In the genomic region with DNA sequence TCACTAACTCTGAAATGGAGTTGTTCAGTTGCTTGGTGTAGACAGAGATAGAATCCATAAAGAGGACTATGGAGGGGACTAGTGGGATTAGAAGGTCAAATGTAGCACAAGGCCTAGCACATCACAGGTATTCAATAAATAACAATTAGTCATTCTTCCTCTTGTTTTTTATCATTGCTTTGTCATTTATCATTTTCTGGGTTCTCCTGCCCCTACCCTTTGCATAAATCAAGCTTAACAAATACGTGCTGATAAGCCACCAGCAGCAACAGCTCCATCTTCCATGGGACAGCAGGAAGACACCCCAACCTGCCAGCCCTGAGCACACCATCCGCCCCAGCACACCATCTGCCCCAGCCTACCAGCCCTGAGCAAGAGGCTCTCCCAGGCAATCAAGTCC, we compare ENCODE assay signal across 29 cellular contexts. TPM values are rescaled to one million over a fixed set of nuclear protein-coding genes. Genes with fewer than 3 reads are reported as not detected.
A peak's percentile ranks its signal among the peaks of the same experiment; 100 is the strongest.
DNase-seq lines count a peak whose midpoint lies in the region; ATAC-seq, FAIRE-seq and TF ChIP-seq lines count a peak whose summit lies in the region.
"Had no signal": no experiment of that assay in that cellular context is flagged by ENCODE, and none has a peak within 500 bp of the region (broad histone marks: within the 10 kb centered on the region; RNA-seq: fewer than 3 reads in every experiment).

No MANE protein-coding gene starts in this region.

- H3K36me3 Mint-ChIP-seq in activated T-helper 17 cell treated with anti-CD3 and anti-CD28 coated beads, Interleukin-2, amount 50 U/mL, for 72 hours (ENCODE audit: low read depth), result no peaks in the 10 kb centered on the region
- H3K36me3 Mint-ChIP-seq: activated CD8-positive, alpha-beta memory T cell treated with anti-CD3 and anti-CD28 coated beads, Interleukin-2, amount 10 ng/mL, durations not matched to agents 7 days and 5 days had no signal

- H3K23ac ChIP-seq in mesenchymal stem cell (ENCODE audit: low read length in 2 of 2), result no peak overlapping the region

- H3K4me3 ChIP-seq in BLaER1 (no peak overlapping the region), Karpas-422 (ENCODE audit: low read length) (no peak overlapping the region), mesenchymal stem cell (ENCODE audit: insufficient read depth in 1 of 2, low read depth in 1 of 2, low read length in 2 of 2) (no peak overlapping the region)
- H3K4me3 ChIP-seq: GM12878, heart right ventricle, lower lobe of right lung had no signal

- no peaks in the 10 kb centered on the region for H3K79me1 ChIP-seq in mesenchymal stem cell (replicated peaks; ENCODE audit: low read length, poor library complexity, severe bottlenecking)

- H3K9me3 ChIP-seq in BLaER1 (no peaks in the 10 kb centered on the region), Karpas-422 (ENCODE audit: low read length) (no peaks in the 10 kb centered on the region), mesenchymal stem cell (ENCODE audit: control insufficient read depth, low read length) (no peaks in the 10 kb centered on the region)
- H3K9me3 ChIP-seq: heart right ventricle, lower lobe of right lung had no signal

- no peak overlapping the region for H3K14ac ChIP-seq in mesenchymal stem cell (ENCODE audit: low read length in 2 of 2)

- peak overlapping the region; percentile 69 for H2AK5ac ChIP-seq in mesenchymal stem cell (ENCODE audit: low read length, severe bottlenecking)

- H2BK120ac ChIP-seq in mesenchymal stem cell (ENCODE audit: low read depth, low read length), result no peak overlapping the region

- H3K36me3 ChIP-seq in BLaER1 (peaks cover 38% of the 10 kb centered on the region), Karpas-422 (ENCODE audit: insufficient read depth, low read length) (no peaks in the 10 kb centered on the region), mesenchymal stem cell (ENCODE audit: control insufficient read depth in 1 of 2, insufficient read depth in 2 of 2, low read depth in 1 of 2, low read length in 2 of 2) (peaks cover 5 to 35% of the 10 kb centered on the region in 2 experiments)
- H3K36me3 ChIP-seq: heart right ventricle, lower lobe of right lung had no signal

- H2BK15ac ChIP-seq in mesenchymal stem cell (ENCODE audit: low read depth, poor library complexity, severe bottlenecking), result no peak overlapping the region

- H3K9ac ChIP-seq in BLaER1 (no peak overlapping the region), Karpas-422 (ENCODE audit: low read length) (no peak overlapping the region; the same call in 1 of the 2 replicates), mesenchymal stem cell (ENCODE audit: low read length) (no peak overlapping the region)

- WGBS in mesenchymal stem cell, result 73% methylated on average over 2 of the region's 2 CpGs

- H3K4me3 Mint-ChIP-seq in activated T-helper 17 cell treated with anti-CD3 and anti-CD28 coated beads, Interleukin-2, amount 50 U/mL, for 72 hours, result no peak overlapping the region
- H3K4me3 Mint-ChIP-seq: activated CD8-positive, alpha-beta memory T cell treated with anti-CD3 and anti-CD28 coated beads, Interleukin-2, amount 10 ng/mL, durations not matched to agents 7 days and 5 days; CD4-positive, CD25-positive, alpha-beta regulatory T cell; neural crest cell had no signal

- peaks cover 75% of the 10 kb centered on the region for H3K79me2 ChIP-seq in Karpas-422 (ENCODE audit: low read length)

- H4K20me1 ChIP-seq in BLaER1, result peaks cover 53% of the 10 kb centered on the region
- peaks cover 4% of the 10 kb centered on the region; the same call in 1 of the 2 replicates for H4K20me1 ChIP-seq in Karpas-422 (ENCODE audit: insufficient read depth, low read depth, low read length)

- ATAC-seq in activated T-helper 17 cell treated with anti-CD3 and anti-CD28 coated beads, Interleukin-2, amount 50 U/mL, for 72 hours (replicated peaks), result no peak
- no peak for ATAC-seq in GM18517 (IDR thresholded peaks at IDR 0.05; ENCODE audit: unreplicated experiment)
- ATAC-seq: activated CD8-positive, alpha-beta memory T cell treated with anti-CD3 and anti-CD28 coated beads, Interleukin-2, amount 10 ng/mL, durations not matched to agents 7 days and 5 days; GM12878; heart right ventricle; lower lobe of right lung; Right ventricle myocardium inferior; sciatic nerve had no signal

- H3K27me3 ChIP-seq in BLaER1 (no peaks in the 10 kb centered on the region), Karpas-422 (ENCODE audit: low read length) (no peaks in the 10 kb centered on the region), mesenchymal stem cell (ENCODE audit: control insufficient read depth in 1 of 2, insufficient read depth in 1 of 2, low read length in 2 of 2) (no peaks in the 10 kb centered on the region)
- H3K27me3 ChIP-seq: heart right ventricle had no signal

- no peaks in the 10 kb centered on the region for H3K27me3 Mint-ChIP-seq in activated T-helper 17 cell treated with anti-CD3 and anti-CD28 coated beads, Interleukin-2, amount 50 U/mL, for 72 hours
- H3K27me3 Mint-ChIP-seq: activated CD8-positive, alpha-beta memory T cell treated with anti-CD3 and anti-CD28 coated beads, Interleukin-2, amount 10 ng/mL, durations not matched to agents 7 days and 5 days; CD4-positive, CD25-positive, alpha-beta regulatory T cell had no signal

- no peak for TF ChIP-seq POLR2A in GM12892 (IDR thresholded peaks at IDR 0.05; ENCODE audit: low read depth, low read length)

- peak overlapping the region in 1 of 2 experiments; percentile 23 for H2BK12ac ChIP-seq in mesenchymal stem cell (ENCODE audit: low read length in 2 of 2)

- H3K27ac Mint-ChIP-seq in activated T-helper 17 cell treated with anti-CD3 and anti-CD28 coated beads, Interleukin-2, amount 50 U/mL, for 72 hours, result peak overlapping the region; percentile 18
- H3K27ac Mint-ChIP-seq: activated CD8-positive, alpha-beta memory T cell treated with anti-CD3 and anti-CD28 coated beads, Interleukin-2, amount 10 ng/mL, durations not matched to agents 7 days and 5 days had no signal

- no peak overlapping the region for H2AFZ ChIP-seq in Karpas-422 (ENCODE audit: low read length)
- H2AFZ ChIP-seq in mesenchymal stem cell (ENCODE audit: low read depth, low read length), result no peak overlapping the region

- H2BK5ac ChIP-seq in mesenchymal stem cell (ENCODE audit: low read depth, low read length, poor library complexity, severe bottlenecking), result no peak overlapping the region

- H3K4me2 ChIP-seq in BLaER1 (no peak overlapping the region), Karpas-422 (ENCODE audit: low read depth, low read length, poor library complexity, severe bottlenecking) (peak overlapping the region; percentile 72), mesenchymal stem cell (ENCODE audit: low read length, poor library complexity, severe bottlenecking) (no peak overlapping the region)

- H4K8ac ChIP-seq in mesenchymal stem cell (ENCODE audit: low read length), result peak overlapping the region; percentile 8

- H3K27ac ChIP-seq in BLaER1 (peak overlapping the region; percentile 35; the same call in 1 of the 2 replicates), Karpas-422 (ENCODE audit: low read length) (peak overlapping the region; percentile 96), mesenchymal stem cell (ENCODE audit: low read length, poor library complexity, severe bottlenecking) (peak overlapping the region; percentile 96)
- H3K27ac ChIP-seq: lower lobe of right lung had no signal

- peaks cover 13% of the 10 kb centered on the region for H3K4me1 Mint-ChIP-seq in activated T-helper 17 cell treated with anti-CD3 and anti-CD28 coated beads, Interleukin-2, amount 50 U/mL, for 72 hours

- DNase-seq in Karpas-422 (no peak), mesenchymal stem cell (no peak), SW 1271 (lab: John Stamatoyannopoulos, UW) (no peak), GM12892 (ENCODE audit: insufficient read length) (no peak)
- DNase-seq in stimulated activated CD4-positive, alpha-beta T cell treated with anti-CD3 and anti-CD28 coated beads, Interleukin-4, amount 100 ng/mL, for 1 hour, result no peak
- DNase-seq: activated CD8-positive, alpha-beta memory T cell treated with anti-CD3 and anti-CD28 coated beads, Interleukin-2, amount 10 ng/mL, durations not matched to agents 7 days and 5 days; activated naive CD4-positive, alpha-beta T cell treated with Interleukin-2 at 50 U/mL for 16 hours; activated T-cell treated with anti-CD3 and anti-CD28 coated beads, Interleukin-2, amount 50 U/mL, for 48 hours; CD4-positive, CD25-positive, alpha-beta regulatory T cell; effector CD4-positive, alpha-beta T cell; EL; heart right ventricle; KG1; lower lobe of right lung; NCI-H1417; NCI-H2081; NCI-H226; posterior cingulate gyrus; stimulated activated naive CD4-positive, alpha-beta T cell treated with Interleukin-2 at 50 U/mL for 16 hours; T-helper 9 cell had no signal

- peak overlapping the region; percentile 2 for H4K91ac ChIP-seq in mesenchymal stem cell (ENCODE audit: low read length)

- no peaks in the 10 kb centered on the region for H3K9me2 ChIP-seq in Karpas-422 (replicated peaks; ENCODE audit: insufficient read depth, low read length)

- peak overlapping the region in 1 of 2 experiments; percentile 9 for H3K4ac ChIP-seq in mesenchymal stem cell (ENCODE audit: low read depth in 1 of 2, low read length in 2 of 2)

- H3K4me1 ChIP-seq in BLaER1 (peaks cover 92% of the 10 kb centered on the region), Karpas-422 (ENCODE audit: low read length) (peaks cover 76% of the 10 kb centered on the region), mesenchymal stem cell (ENCODE audit: control insufficient read depth, insufficient read depth, low read depth, low read length) (peaks cover 44% of the 10 kb centered on the region)

- H3K9me3 Mint-ChIP-seq in activated T-helper 17 cell treated with anti-CD3 and anti-CD28 coated beads, Interleukin-2, amount 50 U/mL, for 72 hours, result no peaks in the 10 kb centered on the region
- H3K9me3 Mint-ChIP-seq: CD4-positive, CD25-positive, alpha-beta regulatory T cell; neural crest cell had no signal

- peak overlapping the region; percentile 15 to 85 for H3K18ac ChIP-seq in mesenchymal stem cell (ENCODE audit: low read depth in 1 of 2, low read length in 2 of 2)

- FAIRE-seq in GM12892 (lab: Jason Lieb, UNC), result no peak
- FAIRE-seq: colon, GM12878, urothelium cell line had no signal

RNA-seq across cellular contexts. Expression of a gene that starts 23.1 kb away (rescaled TPM):
- 19.3 and 24.1 TPM in 2 replicates for total RNA-seq in Karpas-422 (2014; rRNA removed; shearing (Covaris generic); ENCODE audit: low replicate concordance)
- total RNA-seq in activated T-helper 17 cell treated with anti-CD3 and anti-CD28 coated beads, Interleukin-2, amount 50 U/mL, for 72 hours, result 1 to 10 TPM; 1.7 to 5.4 TPM
- 133 TPM for polyA plus RNA-seq in mesenchymal stem cell (2013, experiment 1 of 2)
- polyA plus RNA-seq in mesenchymal stem cell (2013, experiment 2 of 2), result 130 TPM
- polyA plus RNA-seq in GM12892 (2012; ENCODE audit: missing spikeins), result 5.6 TPM

Comparison
In these comparisons a context has a peak if more than half of its experiments do, and no peak if none do; other contexts are left out.
1. H3K27ac ChIP-seq: peak in every context shown above with its lines; median percentile 96 in Karpas-422; 96 in mesenchymal stem cell; 35 in BLaER1.